ENCODE assay signal across 19 cellular contexts in genomic region chr18:7757175-7757574, GRCh38.
DNase-seq lines count a peak whose midpoint lies in the region; ATAC-seq, FAIRE-seq and TF ChIP-seq lines count a peak whose summit lies in the region.
"Had no signal": no experiment of that assay in that cellular context is flagged by ENCODE, and none has a peak within 500 bp of the region (broad histone marks: within the 10 kb centered on the region; RNA-seq: fewer than 3 reads in every experiment).

No MANE protein-coding gene starts in this region.

- FAIRE-seq in HepG2 (lab: Jason Lieb, UNC): no peak
- FAIRE-seq: A204.1, G401.6, GM19239 had no signal

- H3K27ac Mint-ChIP-seq in CD14-positive monocyte: no peak overlapping the region

- POLR2A ChIA-PET in HepG2 (lab: Yijun Ruan, JAX): no interaction called here

- no peak overlapping the region for H2AFZ ChIP-seq in HepG2 (ENCODE audit: low read length)

- H4K20me1 ChIP-seq in HepG2 (ENCODE audit: insufficient read depth, low read length): no peaks in the 10 kb centered on the region
- H4K20me1 ChIP-seq: BLaER1 had no signal

- H3K36me3 Mint-ChIP-seq in CD14-positive monocyte: no peaks in the 10 kb centered on the region

- H3K27me3 ChIP-seq in HepG2 (ENCODE audit: control insufficient read depth in 1 of 2, insufficient read depth in 2 of 2, low read length in 2 of 2) (no peaks in the 10 kb centered on the region), right lobe of liver (no peaks in the 10 kb centered on the region)
- H3K27me3 ChIP-seq: BLaER1 had no signal

- H3K4me3 ChIP-seq in HepG2 (replicated peaks in 1 of 3; ENCODE audit: insufficient read depth in 1 of 3, low read depth in 2 of 3, low read length in 3 of 3): no peak overlapping the region
- H3K4me3 ChIP-seq in right lobe of liver: no peak overlapping the region
- H3K4me3 ChIP-seq in foreskin fibroblast (ENCODE audit: low read depth in 1 of 2, low read length in 2 of 2): no peak overlapping the region
- H3K4me3 ChIP-seq: BLaER1 had no signal

- WGBS in HepG2 (ENCODE audit: low lambda C conversion rate): 91% methylated on average over 2 of the region's 2 CpGs
- 76% methylated on average over 2 of the region's 2 CpGs for WGBS in right lobe of liver (ENCODE audit: insufficient coverage, low coverage, low lambda C conversion rate, missing lambda C conversion rate)

- H3K79me2 ChIP-seq in HepG2 (ENCODE audit: insufficient read depth, low read length): peaks cover 8% of the 10 kb centered on the region

- DNase-seq in HepG2 (ENCODE audit: low spot score) (no peak), right lobe of liver (no peak), foreskin fibroblast (peak; percentile 14 to 47), CD14-positive monocyte (ENCODE audit: low spot score) (no peak), amygdala (lab: John Stamatoyannopoulos, UW) (no peak), NCI-H2107 (lab: John Stamatoyannopoulos, UW) (no peak)
- DNase-seq: DND-41, GOT3, NCI-H1417, NCI-H187, NCI-H226, NCI-H524, RPMI8226 had no signal

- H3K4me3 Mint-ChIP-seq in CD14-positive monocyte: no peak overlapping the region

- peaks cover 0 to 3% (median 0%) of the 10 kb centered on the region in 7 donors for H3K9me3 Mint-ChIP-seq in CD14-positive monocyte

- TF ChIP-seq EP300 in HepG2 (IDR thresholded peaks at IDR 0.05; ENCODE audit: low read depth in 2 of 2, low read length in 2 of 2) (no peak), HepG2 (CRISPR knock-in tag; IDR thresholded peaks at IDR 0.05; ENCODE audit: borderline replicate concordance) (no peak)

- no peaks in the 10 kb centered on the region for H3K9me3 ChIP-seq in HepG2 (ENCODE audit: low read length)
- no peaks in the 10 kb centered on the region for H3K9me3 ChIP-seq in right lobe of liver
- H3K9me3 ChIP-seq: BLaER1 had no signal

- no peaks in the 10 kb centered on the region for H3K4me1 Mint-ChIP-seq in CD14-positive monocyte

- CTCF ChIA-PET in HepG2 (lab: Yijun Ruan, JAX; ENCODE audit: low intra/inter-chr PET ratio, low total read pairs): no interaction called here

- BruUV-seq in HepG2 (replicated peaks; lab: Mats Ljungman, UMichigan): no TSS peak

- H3K9ac ChIP-seq in HepG2 (ENCODE audit: insufficient read depth, low read depth, low read length): no peak overlapping the region
- H3K9ac ChIP-seq: BLaER1, KMS-11 had no signal

- ATAC-seq in HepG2: no peak
- no peak for ATAC-seq in right lobe of liver

- H3K4me2 ChIP-seq in HepG2 (ENCODE audit: low read depth, low read length): peak overlapping the region; percentile 34; the same call in 1 of the 2 replicates
- H3K4me2 ChIP-seq: BLaER1, KMS-11 had no signal

- no peak for TF ChIP-seq RAD21 in HepG2 (CRISPR knock-in tag; IDR thresholded peaks at IDR 0.05)

- in situ Hi-C loops in HepG2 (cut with HindIII; ENCODE audit: extremely low pct_ligation_motif_present, low pct_unique_long_range_greater_than_20kb): loop anchor here (5.0 kb wide), 1 partner anchor 190 kb away; the partner anchor contains the start of gene PTPRM

- TF ChIP-seq CTCF in HepG2 (CRISPR knock-in tag; IDR thresholded peaks at IDR 0.05): no peak
- no peak for TF ChIP-seq CTCF in right lobe of liver (IDR thresholded peaks at IDR 0.05)
- TF ChIP-seq CTCF in VCaP (conservative IDR thresholded peaks at IDR 0.05): no peak
- no peak for TF ChIP-seq CTCF in foreskin fibroblast (IDR thresholded peaks at IDR 0.05; ENCODE audit: low read depth, low read length)
- no peak for TF ChIP-seq CTCF in CD14-positive monocyte (IDR thresholded peaks at IDR 0.05)

- TF ChIP-seq POLR2A in HepG2 (IDR thresholded peaks at IDR 0.05; ENCODE audit: insufficient read depth in 1 of 2, low read depth in 2 of 2, low read length in 2 of 2): no peak
- TF ChIP-seq POLR2A in right lobe of liver (IDR thresholded peaks at IDR 0.05): no peak

- peaks cover 0 to 2% (median 0%) of the 10 kb centered on the region in 3 donors for H3K27me3 Mint-ChIP-seq in CD14-positive monocyte (ENCODE audit: low read depth in 3 of 3)

- intact Hi-C loops in HepG2 (cut with micrococcal nuclease; ENCODE audit: unreplicated experiment) (loop anchor here (10.0 kb wide), 1 partner anchor 62 kb away; no protein-coding TSS in a partner anchor), right lobe of liver (cut with DNase I) (loop anchor here in 1 of 2 donors (10.0 kb wide), 1 partner anchor 192 kb away; the partner anchor contains the start of gene PTPRM), CD14-positive monocyte (cut with micrococcal nuclease) (no loop called here)

- H3K36me3 ChIP-seq in HepG2 (replicated peaks in 1 of 2; ENCODE audit: control insufficient read depth in 1 of 2, insufficient read depth in 2 of 2, low read length in 2 of 2): no peaks in the 10 kb centered on the region
- H3K36me3 ChIP-seq in right lobe of liver: no peaks in the 10 kb centered on the region
- H3K36me3 ChIP-seq: BLaER1 had no signal

- H3K27ac ChIP-seq in HepG2 (ENCODE audit: extremely low read length, insufficient read depth, low read length) (no peak overlapping the region), right lobe of liver (no peak overlapping the region), VCaP (peak overlapping the region; percentile 87; the same call in 1 of the 2 replicates)
- H3K27ac ChIP-seq: BLaER1, KMS-11 had no signal

- H3K4me1 ChIP-seq in HepG2 (ENCODE audit: insufficient read depth, low read length) (peaks cover 91% of the 10 kb centered on the region), right lobe of liver (peaks cover 0 to 18% (median 9%) of the 10 kb centered on the region in 4 donors)
- H3K4me1 ChIP-seq: BLaER1 had no signal

TF ChIP-seq in HepG2, 621 proteins besides CTCF, POLR2A, EP300 and RAD21:
- TF ChIP-seq ZNF678 (CRISPR knock-in tag; IDR thresholded peaks at IDR 0.05): no peak
- TF ChIP-seq MEIS1 (CRISPR knock-in tag; IDR thresholded peaks at IDR 0.05; ENCODE audit: borderline replicate concordance): no peak
- TF ChIP-seq MIXL1 (CRISPR knock-in tag; IDR thresholded peaks at IDR 0.05): no peak
- no peak for TF ChIP-seq NR2F6 (IDR thresholded peaks at IDR 0.05)
- TF ChIP-seq NR2F6 (CRISPR knock-in tag; IDR thresholded peaks at IDR 0.05): no peak
- no peak for TF ChIP-seq SPEN (CRISPR knock-in tag; IDR thresholded peaks at IDR 0.05; ENCODE audit: low read depth)
- TF ChIP-seq, protein P1, sequence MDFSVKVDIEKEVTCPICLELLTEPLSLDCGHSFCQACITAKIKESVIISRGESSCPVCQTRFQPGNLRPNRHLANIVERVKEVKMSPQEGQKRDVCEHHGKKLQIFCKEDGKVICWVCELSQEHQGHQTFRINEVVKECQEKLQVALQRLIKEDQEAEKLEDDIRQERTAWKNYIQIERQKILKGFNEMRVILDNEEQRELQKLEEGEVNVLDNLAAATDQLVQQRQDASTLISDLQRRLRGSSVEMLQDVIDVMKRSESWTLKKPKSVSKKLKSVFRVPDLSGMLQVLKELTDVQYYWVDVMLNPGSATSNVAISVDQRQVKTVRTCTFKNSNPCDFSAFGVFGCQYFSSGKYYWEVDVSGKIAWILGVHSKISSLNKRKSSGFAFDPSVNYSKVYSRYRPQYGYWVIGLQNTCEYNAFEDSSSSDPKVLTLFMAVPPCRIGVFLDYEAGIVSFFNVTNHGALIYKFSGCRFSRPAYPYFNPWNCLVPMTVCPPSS (IDR thresholded peaks at IDR 0.05): no peak
- no peak for TF ChIP-seq ZNF558 (CRISPR knock-in tag; IDR thresholded peaks at IDR 0.05; ENCODE audit: borderline replicate concordance)
- no peak for TF ChIP-seq TFE3 (CRISPR knock-in tag; IDR thresholded peaks at IDR 0.05)

Comparison
In these comparisons a context has a peak if more than half of its experiments do, and no peak if none do; other contexts are left out.
1. DNase-seq: peak in foreskin fibroblast (2 of 2); none in HepG2 (single experiment), right lobe of liver (0 of 3), CD14-positive monocyte (single experiment), amygdala (0 of 56) and NCI-H2107 (single experiment).